Comparison of ENCODE assay signal across 8 cellular contexts in genomic region chr12:46372131-46372851, GRCh38. TPM values are rescaled to one million over a fixed set of nuclear protein-coding genes. Genes with fewer than 3 reads are reported as not detected.
DNase-seq lines count a peak whose midpoint lies in the region; TF ChIP-seq lines count a peak whose summit lies in the region.

TSS of gene SLC38A2 (minus strand) at chr12:46372773. CDS start at chr12:46371293, 1,480 bp downstream.

- peak; percentile 94 for DNase-seq in ELF-1 (ENCODE audit: low read depth, low spot score)
- DNase-seq in GM23248 = peak; percentile 99
- no peak for DNase-seq in LNCaP clone FGC (ENCODE audit: low read depth)
- peak; percentile 86 to 97 for DNase-seq in SJSA1 (ENCODE audit: low read depth in 1 of 2, low spot score in 2 of 2)
- peak; percentile 97 for DNase-seq in activated naive CD4-positive, alpha-beta T cell treated with Interleukin-2 at 50 U/mL for 16 hours
- DNase-seq in foreskin melanocyte = peak; percentile 76
- peak; percentile 86 for DNase-seq in neuronal stem cell (ENCODE audit: low spot score)
- peak; percentile 95 for DNase-seq in superior temporal gyrus (ENCODE audit: extremely low spot score)

- H2BK15ac ChIP-seq in neuronal stem cell (ENCODE audit: low read length) = no peak within 1 kb of the TSS

- H4K91ac ChIP-seq in neuronal stem cell (ENCODE audit: low read depth, low read length, poor library complexity) = peak within 1 kb of the TSS; percentile 67

- H2BK5ac ChIP-seq in neuronal stem cell (ENCODE audit: low read length) = peak within 1 kb of the TSS; percentile 71

- no peak for TF ChIP-seq CTCF in LNCaP clone FGC (IDR thresholded peaks at IDR 0.05; ENCODE audit: control insufficient read depth, extremely low read depth, insufficient read depth)

- peaks cover 13% of the 10 kb centered on the region for H3K4me1 ChIP-seq in GM23248 (ENCODE audit: insufficient read depth)
- peaks cover 38% of the 10 kb centered on the region for H3K4me1 ChIP-seq in SJSA1 (replicated peaks)
- peaks cover 4 to 8% of the 10 kb centered on the region in 2 donors for H3K4me1 ChIP-seq in neuronal stem cell (ENCODE audit: control insufficient read depth in 2 of 2, insufficient read depth in 1 of 2, low read depth in 1 of 2, low read length in 2 of 2)

- H3K4me2 ChIP-seq in GM23248 (ENCODE audit: unreplicated experiment) (peak within 1 kb of the TSS; percentile 83), neuronal stem cell (ENCODE audit: insufficient read depth, low read length, poor library complexity, severe bottlenecking) (peak within 1 kb of the TSS; percentile 95)

- in situ Hi-C loops in GM23248 (cut with MboI) = loop anchor here (25.0 kb wide), 1 partner anchor 565 kb away; no protein-coding TSS in a partner anchor

- peak within 1 kb of the TSS; percentile 98 for H3K9ac ChIP-seq in GM23248
- peak within 1 kb of the TSS; percentile 98 for H3K9ac ChIP-seq in neuronal stem cell (ENCODE audit: low read depth, low read length, poor library complexity)

- no peaks in the 10 kb centered on the region for H3K9me3 ChIP-seq in GM23248 (ENCODE audit: low read depth)
- H3K9me3 ChIP-seq in SJSA1 (replicated peaks) = no peaks in the 10 kb centered on the region
- H3K9me3 ChIP-seq in neuronal stem cell (replicated peaks in 1 of 2; ENCODE audit: control insufficient read depth in 2 of 2, insufficient read depth in 1 of 2, low read depth in 1 of 2, low read length in 2 of 2) = no peaks in the 10 kb centered on the region

- H2BK120ac ChIP-seq in neuronal stem cell (ENCODE audit: low read depth, low read length) = peak within 1 kb of the TSS; percentile 73

- H3F3A ChIP-seq in GM23248 (ENCODE audit: insufficient read depth) = peaks cover 53% of the 10 kb centered on the region

- H3K36me3 ChIP-seq in GM23248 (ENCODE audit: low read depth) (peaks cover 39% of the 10 kb centered on the region), SJSA1 (peaks cover 53% of the 10 kb centered on the region), neuronal stem cell (replicated peaks in 1 of 2; ENCODE audit: control insufficient read depth in 2 of 2, insufficient read depth in 2 of 2, low read length in 2 of 2) (peaks cover 16 to 38% of the 10 kb centered on the region in 2 donors)

- H3K27ac ChIP-seq in GM23248 = peak within 1 kb of the TSS; percentile 96
- H3K27ac ChIP-seq in SJSA1 = peak within 1 kb of the TSS; percentile 90
- H3K27ac ChIP-seq in neuronal stem cell (replicated peaks; ENCODE audit: low read length) = peak within 1 kb of the TSS; percentile 90

- H2AFZ ChIP-seq in GM23248 = peak within 1 kb of the TSS; percentile 79
- H2AFZ ChIP-seq in neuronal stem cell (ENCODE audit: low read length) = peak within 1 kb of the TSS; percentile 88

- WGBS in GM23248 (ENCODE audit: low coverage in 1 of 2, low lambda C conversion rate in 2 of 2, missing lambda C conversion rate in 2 of 2), 2 experiments = 0% methylated on average over 49 to 76 of the region's 77 CpGs
- no CpG with 5 or more reads among the region's 77 CpGs for WGBS in neuronal stem cell (ENCODE audit: extremely low coverage in 2 of 2, insufficient read length in 2 of 2, insufficient replicate concordance in 1 of 2), 2 donors

- peak within 1 kb of the TSS; percentile 98 for H3K14ac ChIP-seq in neuronal stem cell (ENCODE audit: low read length)

- no peaks in the 10 kb centered on the region for H3K27me3 ChIP-seq in GM23248 (replicated peaks; ENCODE audit: insufficient read depth)
- H3K27me3 ChIP-seq in SJSA1 (replicated peaks) = no peaks in the 10 kb centered on the region
- H3K27me3 ChIP-seq in neuronal stem cell (ENCODE audit: control insufficient read depth in 3 of 3, insufficient read depth in 3 of 3, low read depth in 1 of 3, low read length in 3 of 3) = peaks cover 0 to 23% (median 0%) of the 10 kb centered on the region in 3 experiments

- peak within 1 kb of the TSS; percentile 100 for H3K23ac ChIP-seq in neuronal stem cell (ENCODE audit: low read depth, low read length, poor library complexity)

- H2BK12ac ChIP-seq in neuronal stem cell (ENCODE audit: low read length) = no peak within 1 kb of the TSS

- H3K18ac ChIP-seq in neuronal stem cell (ENCODE audit: low read length) = peak within 1 kb of the TSS; percentile 99

- no peak within 1 kb of the TSS for H4K8ac ChIP-seq in neuronal stem cell (ENCODE audit: low read depth, low read length)

- H3K79me1 ChIP-seq in neuronal stem cell (ENCODE audit: low read depth, low read length) = peaks cover 3% of the 10 kb centered on the region

- H3K4me3 ChIP-seq in GM23248 = peak within 1 kb of the TSS; percentile 99
- peak within 1 kb of the TSS; percentile 74 for H3K4me3 ChIP-seq in LNCaP clone FGC (ENCODE audit: low read depth, low read length)
- H3K4me3 ChIP-seq in SJSA1 = peak within 1 kb of the TSS; percentile 66
- peak within 1 kb of the TSS; percentile 85 to 86 for H3K4me3 ChIP-seq in neuronal stem cell (ENCODE audit: low read length in 2 of 2)

- H3K4ac ChIP-seq in neuronal stem cell (ENCODE audit: low read length) = peak within 1 kb of the TSS; percentile 86

- peaks cover 37% of the 10 kb centered on the region; the same call in 1 of the 2 replicates for H4K20me1 ChIP-seq in GM23248 (ENCODE audit: insufficient read depth)

- peak within 1 kb of the TSS; percentile 49 for H2AK5ac ChIP-seq in neuronal stem cell (ENCODE audit: low read depth, low read length)

- no peaks in the 10 kb centered on the region for H3K9me2 ChIP-seq in GM23248 (ENCODE audit: insufficient read depth)

- H3K79me2 ChIP-seq in GM23248 (ENCODE audit: insufficient read depth) = peaks cover 95% of the 10 kb centered on the region

RNA-seq across cellular contexts. Expression of gene SLC38A2, which starts in this region (rescaled TPM):
- 1,383 and 1,539 TPM in 2 replicates for total RNA-seq in GM23248 (2014; rRNA removed; shearing (Covaris generic))
- 649 and 683 TPM in 2 replicates for polyA plus RNA-seq in GM23248 (2016; fragmentation: Nextera tagmentation; extraction: Ambion mirVana)
- 188 and 238 TPM in 2 replicates for total RNA-seq in SJSA1 (2014; rRNA removed; shearing (Covaris generic))
- 168 TPM for polyA plus RNA-seq in neuronal stem cell (2013, experiment 1 of 2)
- polyA plus RNA-seq in neuronal stem cell (2013, experiment 2 of 2) = 171 TPM
